ENCODE assay signal across 10 cellular contexts in the genomic region with DNA sequence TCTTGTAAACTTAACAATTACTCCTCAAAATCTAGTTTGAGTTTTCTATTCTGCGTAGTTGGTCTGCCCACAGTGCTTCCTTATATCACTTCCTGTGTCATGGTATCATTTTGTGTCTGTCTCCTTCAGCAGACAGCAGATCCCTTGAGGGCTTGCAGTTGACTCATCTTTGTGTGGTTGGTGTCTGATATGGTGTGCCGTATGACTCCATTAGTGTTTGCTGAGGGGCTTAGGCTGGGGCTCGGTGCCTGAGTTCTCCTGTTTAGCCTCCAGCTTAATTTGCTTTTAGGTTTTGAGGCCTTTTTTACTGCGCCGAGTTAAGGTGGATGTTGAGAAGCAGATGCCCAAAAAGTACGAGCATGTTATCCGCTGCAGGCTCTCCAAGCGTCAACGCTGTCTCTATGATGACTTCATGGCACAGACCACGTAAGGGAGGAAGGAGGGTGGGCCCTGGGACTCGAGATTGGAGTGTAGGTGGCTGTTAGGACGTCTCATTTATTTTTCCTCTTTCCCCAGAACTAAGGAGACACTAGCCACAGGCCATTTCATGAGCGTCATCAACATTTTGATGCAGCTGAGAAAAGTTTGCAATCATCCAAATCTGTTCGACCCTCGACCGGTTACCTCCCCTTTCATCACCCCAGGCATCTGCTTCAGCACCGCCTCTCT. TPM values are rescaled to one million over a fixed set of nuclear protein-coding genes. Genes with fewer than 3 reads are reported as not detected.
DNase-seq lines count a peak whose midpoint lies in the region; ATAC-seq and TF ChIP-seq lines count a peak whose summit lies in the region.
"Had no signal": no experiment of that assay in that cellular context is flagged by ENCODE, and none has a peak within 500 bp of the region (broad histone marks: within the 10 kb centered on the region; RNA-seq: fewer than 3 reads in every experiment).

No MANE protein-coding gene starts in this region.

- POLR2A ChIA-PET in naive thymus-derived CD8-positive, alpha-beta T cell (lab: Charles Lee): no interaction called here

- H3K4me3 Mint-ChIP-seq in naive thymus-derived CD8-positive, alpha-beta T cell: peak overlapping the region; percentile 5 to 82 (median 67)

- H3K9me3 Mint-ChIP-seq in naive thymus-derived CD8-positive, alpha-beta T cell: no peaks in the 10 kb centered on the region

- DNase-seq in AG10803 (ENCODE audit: low read depth): peak; percentile 9
- DNase-seq in NCI-H226: peak; percentile 74
- DNase-seq in activated effector memory CD4-positive, alpha-beta T cell treated with anti-CD3 and anti-CD28 coated beads, Interleukin-2, amount 50 U/mL, for 16 hours: peak; percentile 70
- peak in 8 of 10 donors; percentile 9 to 71 (median 34) for DNase-seq in naive thymus-derived CD8-positive, alpha-beta T cell
- DNase-seq in NCI-H524 (lab: John Stamatoyannopoulos, UW): no peak
- DNase-seq in GM19240 (ENCODE audit: insufficient read length, low spot score): no peak
- DNase-seq in MG63: no peak
- DNase-seq: COR-L47, SHP77 had no signal

- peak; percentile 93 to 98 for ATAC-seq in naive thymus-derived CD8-positive, alpha-beta T cell
- ATAC-seq in HG02852 (IDR thresholded peaks at IDR 0.05; ENCODE audit: unreplicated experiment): no peak

- H3K4me3 ChIP-seq in AG10803 (ENCODE audit: low read length) (no peak overlapping the region), MG63 (no peak overlapping the region)

- H3K27ac Mint-ChIP-seq in naive thymus-derived CD8-positive, alpha-beta T cell: peak overlapping the region; percentile 83 to 99 (median 93)

- H3K4me1 Mint-ChIP-seq in naive thymus-derived CD8-positive, alpha-beta T cell: peaks cover 29 to 39% (median 34%) of the 10 kb centered on the region in 4 donors

- TF ChIP-seq CTCF in AG10803 (conservative IDR thresholded peaks at IDR 0.05; ENCODE audit: low read length): no peak

- H3K36me3 ChIP-seq in MG63: peaks cover 94% of the 10 kb centered on the region

- H3K27me3 Mint-ChIP-seq in naive thymus-derived CD8-positive, alpha-beta T cell: no peaks in the 10 kb centered on the region

- H3K9me3 ChIP-seq in MG63: no peaks in the 10 kb centered on the region

- H3K36me3 Mint-ChIP-seq in naive thymus-derived CD8-positive, alpha-beta T cell: peaks cover 28 to 94% (median 49%) of the 10 kb centered on the region in 3 donors

- no peaks in the 10 kb centered on the region for H3K27me3 ChIP-seq in MG63

RNA-seq across cellular contexts. Expression of gene SRCAP, which starts 16.9 kb away (rescaled TPM):
- total RNA-seq in naive thymus-derived CD8-positive, alpha-beta T cell: 100 to 1,000 TPM; 107 to 110 TPM
- 10 to 100 TPM in 2 of 3 donors, 1 to 10 TPM in 1; 5.2 to 31.3 (median 14.9) TPM for polyA plus RNA-seq in naive thymus-derived CD8-positive, alpha-beta T cell
- total RNA-seq in MG63 (2014; rRNA removed; shearing (Covaris generic); ENCODE audit: low replicate concordance): 2.6 and 6.9 TPM in 2 replicates

RNA-seq across cellular contexts. Expression of gene PHKG2, which starts 32.3 kb away (rescaled TPM):
- total RNA-seq in naive thymus-derived CD8-positive, alpha-beta T cell: 10 to 100 TPM; 50.2 to 53.7 TPM
- polyA plus RNA-seq in naive thymus-derived CD8-positive, alpha-beta T cell: 10 to 100 TPM; 39.7 to 43.1 (median 40.6) TPM
- total RNA-seq in MG63 (2014; rRNA removed; shearing (Covaris generic); ENCODE audit: low replicate concordance): 18.3 and 25.2 TPM in 2 replicates

RNA-seq across cellular contexts. Expression of gene CFAP119, which starts 46.0 kb away (rescaled TPM):
- total RNA-seq in naive thymus-derived CD8-positive, alpha-beta T cell: 1 to 10 TPM; 2.0 to 4.1 TPM
- under 1 TPM; 0.11 to 0.38 (median 0.31) TPM for polyA plus RNA-seq in naive thymus-derived CD8-positive, alpha-beta T cell
- total RNA-seq in MG63 (2014; rRNA removed; shearing (Covaris generic); ENCODE audit: low replicate concordance): 4.1 and 9.1 TPM in 2 replicates

RNA-seq across cellular contexts. Expression of gene RNF40, which starts 46.2 kb away (rescaled TPM):
- total RNA-seq in naive thymus-derived CD8-positive, alpha-beta T cell: 100 to 1,000 TPM; 112 to 114 TPM
- polyA plus RNA-seq in naive thymus-derived CD8-positive, alpha-beta T cell: 10 to 100 TPM; 24.4 to 52.4 (median 27.2) TPM
- total RNA-seq in MG63 (2014; rRNA removed; shearing (Covaris generic); ENCODE audit: low replicate concordance): 116 and 127 TPM in 2 replicates

RNA-seq across cellular contexts. Expression of gene FBRS, which starts 57.7 kb away (rescaled TPM):
- total RNA-seq in naive thymus-derived CD8-positive, alpha-beta T cell: 100 to 1,000 TPM; 208 to 221 TPM
- 1 to 10 TPM; 3.2 to 8.0 (median 4.4) TPM for polyA plus RNA-seq in naive thymus-derived CD8-positive, alpha-beta T cell
- 6.0 and 14.5 TPM in 2 replicates for total RNA-seq in MG63 (2014; rRNA removed; shearing (Covaris generic); ENCODE audit: low replicate concordance)

Comparison
In these comparisons a context has a peak if more than half of its experiments do, and no peak if none do; other contexts are left out.
1. DNase-seq: peak in AG10803 (single experiment), NCI-H226 (single experiment), activated effector memory CD4-positive, alpha-beta T cell treated with anti-CD3 and anti-CD28 coated beads, Interleukin-2, amount 50 U/mL, for 16 hours (single experiment) and naive thymus-derived CD8-positive, alpha-beta T cell (8 of 10); none in NCI-H524 (0 of 2), GM19240 (single experiment) and MG63 (single experiment).
2. RNA of gene SRCAP, which starts 16.9 kb away (total RNA-seq): 107 to 110 TPM in naive thymus-derived CD8-positive, alpha-beta T cell; 2.6 to 6.9 TPM in MG63; every median in the first group is over 10 times any median in the second.